In genomic region chr2:156253765-156254164, GRCh38 we compare ENCODE assay signal across 16 cellular contexts.
DNase-seq lines count a peak whose midpoint lies in the region; ATAC-seq and TF ChIP-seq lines count a peak whose summit lies in the region.
"Had no signal": no experiment of that assay in that cellular context is flagged by ENCODE, and none has a peak within 500 bp of the region (broad histone marks: within the 10 kb centered on the region; RNA-seq: fewer than 3 reads in every experiment).

No MANE protein-coding gene starts in this region.

- no TSS peak for BruUV-seq in HCT116 (replicated peaks; lab: Mats Ljungman, UMichigan)

- H3K4me3 Mint-ChIP-seq in activated naive CD8-positive, alpha-beta T cell treated with anti-CD3 and anti-CD28 coated beads, Interleukin-2, amount 50 U/mL, for 24 hours: peak overlapping the region; percentile 78

- peaks cover 2% of the 10 kb centered on the region; the same call in 1 of the 2 replicates for H3K9me2 ChIP-seq in HCT116 (ENCODE audit: insufficient read depth)

- TF ChIP-seq CTCF in HCT116 (IDR thresholded peaks at IDR 0.05 in 2 of 3, conservative IDR thresholded peaks at IDR 0.05 in 1 of 3; ENCODE audit: borderline replicate concordance in 1 of 3, insufficient read depth in 1 of 3, low read depth in 2 of 3, low read length in 2 of 3): no peak

- H3K4me2 ChIP-seq in HCT116 (ENCODE audit: low read length): peak overlapping the region; percentile 75

- H3K27ac Mint-ChIP-seq in activated naive CD8-positive, alpha-beta T cell treated with anti-CD3 and anti-CD28 coated beads, Interleukin-2, amount 50 U/mL, for 24 hours: no peak overlapping the region

- H2AFZ ChIP-seq in ACC112 (ENCODE audit: low read length, unreplicated experiment) (no peak overlapping the region), HCT116 (ENCODE audit: low read depth, low read length, poor library complexity, severe bottlenecking) (no peak overlapping the region)

- ATAC-seq in HCT116 (0 out of 2 replicates have a peak, but pooled peaks have one; percentile 34), GM18511 (IDR thresholded peaks at IDR 0.05; ENCODE audit: unreplicated experiment) (no peak)
- ATAC-seq in activated naive CD8-positive, alpha-beta T cell treated with anti-CD3 and anti-CD28 coated beads, Interleukin-2, amount 50 U/mL, for 24 hours: no peak
- ATAC-seq: activated CD4-positive, CD25-positive, alpha-beta regulatory T cell treated with anti-CD3 and anti-CD28 coated beads, Interleukin-2, amount 50 U/mL, for 24 hours; body of pancreas; mucosa of descending colon had no signal

- DNase-seq in HCT116 (ENCODE audit: low read depth, low spot score) (no peak), GM03348 (ENCODE audit: low spot score) (no peak), anterior cingulate cortex (lab: John Stamatoyannopoulos, UW) (no peak), NCI-H2081 (lab: John Stamatoyannopoulos, UW) (no peak)
- DNase-seq in activated naive CD8-positive, alpha-beta T cell treated with anti-CD3 and anti-CD28 coated beads, Interleukin-2, amount 50 U/mL, for 24 hours: no peak
- DNase-seq: AML-193; body of pancreas; effector CD4-positive, alpha-beta T cell; KG1; NCI-H510A had no signal

- no peaks in the 10 kb centered on the region for H3K4me1 Mint-ChIP-seq in activated naive CD8-positive, alpha-beta T cell treated with anti-CD3 and anti-CD28 coated beads, Interleukin-2, amount 50 U/mL, for 24 hours

- H3K79me2 ChIP-seq in ACC112 (ENCODE audit: control insufficient read depth, insufficient read depth, low read length, unreplicated experiment) (no peaks in the 10 kb centered on the region), HCT116 (ENCODE audit: insufficient read depth, low read length) (peaks cover 31% of the 10 kb centered on the region)

- H3K36me3 ChIP-seq in ACC112 (ENCODE audit: insufficient read depth, low read length) (no peaks in the 10 kb centered on the region), HCT116 (ENCODE audit: control insufficient read depth in 1 of 2, insufficient read depth in 2 of 2, low read length in 2 of 2) (no peaks in the 10 kb centered on the region), iPS-18a (ENCODE audit: control insufficient read depth, low read depth, low read length) (no peaks in the 10 kb centered on the region)
- H3K36me3 ChIP-seq: suprapubic skin had no signal

- H3K4me1 ChIP-seq in ACC112 (ENCODE audit: control insufficient read depth, insufficient read depth, low read length, unreplicated experiment) (no peaks in the 10 kb centered on the region), HCT116 (ENCODE audit: control insufficient read depth in 1 of 2, insufficient read depth in 2 of 2, low read length in 2 of 2) (peaks cover 0 to 9% of the 10 kb centered on the region in 2 experiments; a peak in 2 of 4 replicates), iPS-18a (ENCODE audit: control insufficient read depth, low read depth, low read length) (no peaks in the 10 kb centered on the region)
- H3K4me1 ChIP-seq: body of pancreas, suprapubic skin had no signal

- H3K36me3 Mint-ChIP-seq in activated naive CD8-positive, alpha-beta T cell treated with anti-CD3 and anti-CD28 coated beads, Interleukin-2, amount 50 U/mL, for 24 hours (ENCODE audit: low read depth): no peaks in the 10 kb centered on the region

- CTCF ChIA-PET in HCT116 (lab: Charles Lee): no interaction called here

- H3K27me3 ChIP-seq in ACC112 (ENCODE audit: insufficient read depth, low read length) (no peaks in the 10 kb centered on the region), HCT116 (ENCODE audit: insufficient read depth, low read length) (no peaks in the 10 kb centered on the region), iPS-18a (ENCODE audit: control insufficient read depth, insufficient read depth, low read length) (no peaks in the 10 kb centered on the region)
- H3K27me3 ChIP-seq: body of pancreas, suprapubic skin had no signal

- H3K9me3 ChIP-seq in HCT116 (ENCODE audit: control insufficient read depth in 1 of 2, insufficient read depth in 1 of 2, low read depth in 1 of 2, low read length in 2 of 2): no peaks in the 10 kb centered on the region
- no peaks in the 10 kb centered on the region for H3K9me3 ChIP-seq in iPS-18a (ENCODE audit: control insufficient read depth, low read depth, low read length)
- H3K9me3 ChIP-seq: body of pancreas, mucosa of descending colon, suprapubic skin had no signal

- H3K27me3 Mint-ChIP-seq in activated naive CD8-positive, alpha-beta T cell treated with anti-CD3 and anti-CD28 coated beads, Interleukin-2, amount 50 U/mL, for 24 hours: peaks cover 3% of the 10 kb centered on the region

- peak overlapping the region; percentile 65 for H3K9ac ChIP-seq in HCT116 (ENCODE audit: low read length)
- H3K9ac ChIP-seq in iPS-18a (ENCODE audit: low read length): peak overlapping the region; percentile 76

- H3K27ac ChIP-seq in ACC112 (ENCODE audit: low read depth, low read length) (no peak overlapping the region), HCT116 (ENCODE audit: low read depth, low read length) (peak overlapping the region; percentile 66; the same call in 1 of the 2 replicates), iPS-18a (ENCODE audit: low read length) (no peak overlapping the region)
- H3K27ac ChIP-seq: suprapubic skin had no signal

- POLR2A ChIA-PET in HCT116 (lab: Charles Lee): no interaction called here

- no peak for TF ChIP-seq RAD21 in HCT116 (IDR thresholded peaks at IDR 0.05; ENCODE audit: low read depth)

- intact Hi-C loops in HCT116 (cut with micrococcal nuclease): no loop called here

- H3K9me3 Mint-ChIP-seq in activated naive CD8-positive, alpha-beta T cell treated with anti-CD3 and anti-CD28 coated beads, Interleukin-2, amount 50 U/mL, for 24 hours: peaks cover 3% of the 10 kb centered on the region

- no peak for TF ChIP-seq POLR2A in HCT116 (IDR thresholded peaks at IDR 0.05; ENCODE audit: borderline replicate concordance, extremely low read depth, insufficient read depth, insufficient read length)

- no peaks in the 10 kb centered on the region for H4K20me1 ChIP-seq in HCT116 (ENCODE audit: insufficient read depth)

- peak overlapping the region; percentile 46 for H3K4me3 ChIP-seq in ACC112 (ENCODE audit: low read depth, low read length)
- H3K4me3 ChIP-seq in HCT116 (replicated peaks in 1 of 2; ENCODE audit: low read depth in 1 of 2, low read length in 2 of 2): peak overlapping the region; percentile 55 to 62
- H3K4me3 ChIP-seq in iPS-18a (ENCODE audit: low read length): peak overlapping the region; percentile 52
- H3K4me3 ChIP-seq: body of pancreas, mucosa of descending colon had no signal

- RAD21 ChIA-PET in HCT116 (lab: Charles Lee; ENCODE audit: low non-redundant PET in 1 of 2, low total read pairs in 2 of 2, uncharacterized antibody in 2 of 2, unreplicated experiment in 2 of 2): no interaction called here

TF ChIP-seq in HCT116, 20 proteins besides CTCF, POLR2A, EP300 and RAD21:
- no peak for TF ChIP-seq ELF1 (IDR thresholded peaks at IDR 0.05; ENCODE audit: borderline replicate concordance, low read depth)
- TF ChIP-seq MAX (IDR thresholded peaks at IDR 0.05): no peak
- no peak for TF ChIP-seq CBX3 (IDR thresholded peaks at IDR 0.05; ENCODE audit: low read depth)
- TF ChIP-seq SP1 (IDR thresholded peaks at IDR 0.05; ENCODE audit: low read depth): no peak
- no peak for TF ChIP-seq FOSL1 (IDR thresholded peaks at IDR 0.05; ENCODE audit: low read depth)
- TF ChIP-seq SIN3A (IDR thresholded peaks at IDR 0.05; ENCODE audit: low read depth): no peak
- TF ChIP-seq YY1 (IDR thresholded peaks at IDR 0.05; ENCODE audit: extremely low read depth, insufficient replicate concordance, low read depth, low read length): no peak
- TF ChIP-seq ATF3 (IDR thresholded peaks at IDR 0.05): no peak
- TF ChIP-seq POLR2AphosphoS5 (IDR thresholded peaks at IDR 0.05; ENCODE audit: low read depth, low read length): no peak
- TF ChIP-seq EGR1 (IDR thresholded peaks at IDR 0.05; ENCODE audit: low read depth): no peak
- TF ChIP-seq SRF (IDR thresholded peaks at IDR 0.05; ENCODE audit: low read depth): no peak
- no peak for TF ChIP-seq EZH2 (IDR thresholded peaks at IDR 0.05)
- no peak for TF ChIP-seq TCF7L2 (IDR thresholded peaks at IDR 0.05; ENCODE audit: borderline replicate concordance, extremely low read depth, insufficient read depth, insufficient read length)
- no peak for TF ChIP-seq REST (IDR thresholded peaks at IDR 0.05; ENCODE audit: low read depth)
- TF ChIP-seq ZNF274 (IDR thresholded peaks at IDR 0.05; ENCODE audit: low read depth, low read length): no peak
- no peak for TF ChIP-seq CEBPB (IDR thresholded peaks at IDR 0.05; ENCODE audit: low read depth)
- TF ChIP-seq EZH2phosphoT487 (IDR thresholded peaks at IDR 0.05; ENCODE audit: borderline replicate concordance): no peak
